Comparison of ENCODE assay signal across 1 cellular context in the genomic region with DNA sequence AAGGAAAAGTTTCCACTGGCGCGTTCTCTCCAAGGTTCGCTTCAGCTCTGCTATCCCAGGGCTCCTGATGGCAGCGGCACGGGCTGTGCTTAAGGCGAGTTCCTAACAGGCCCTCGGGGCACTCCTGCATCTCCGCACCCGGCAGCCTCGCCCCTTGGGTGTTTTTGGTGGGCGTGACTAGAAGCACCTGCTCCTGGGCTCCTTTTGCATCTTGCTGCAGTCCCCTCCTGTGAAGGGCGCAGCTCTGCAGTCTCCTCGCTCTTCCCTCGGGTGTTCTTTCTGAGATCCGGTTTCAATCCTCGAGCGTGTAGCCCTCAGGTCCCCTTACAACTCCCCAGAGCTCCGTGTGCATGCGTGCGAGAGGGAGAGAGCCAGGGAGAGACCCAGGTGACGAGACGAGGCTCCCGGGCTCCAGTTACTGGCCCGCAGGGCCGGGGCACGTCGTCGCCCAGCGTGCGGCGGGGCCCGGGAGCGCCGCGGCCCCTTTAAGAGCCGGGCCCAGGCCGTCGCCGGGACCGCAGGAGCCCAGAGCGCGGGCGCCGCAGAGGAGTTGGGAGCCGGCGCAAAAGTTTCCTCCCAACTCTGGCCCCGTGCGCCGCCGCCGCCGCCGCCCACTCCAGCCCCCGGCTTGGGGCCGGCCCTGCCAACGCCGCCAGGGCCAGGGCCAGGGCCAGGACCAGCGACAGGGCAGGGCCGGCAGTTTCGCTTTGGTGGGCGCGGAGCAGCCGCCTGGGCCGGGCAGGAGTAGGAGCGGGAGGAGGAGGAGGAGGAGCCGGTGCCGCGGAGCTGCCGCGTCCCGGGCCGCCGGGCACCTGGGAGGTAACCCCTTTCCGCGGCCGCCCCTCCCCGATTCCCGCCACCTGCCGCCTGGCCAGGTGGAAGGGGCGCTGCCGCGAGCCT.
A peak's percentile ranks its signal among the peaks of the same experiment; 100 is the strongest.
TF ChIP-seq lines count a peak whose summit lies in the region.

A gene with protein sequence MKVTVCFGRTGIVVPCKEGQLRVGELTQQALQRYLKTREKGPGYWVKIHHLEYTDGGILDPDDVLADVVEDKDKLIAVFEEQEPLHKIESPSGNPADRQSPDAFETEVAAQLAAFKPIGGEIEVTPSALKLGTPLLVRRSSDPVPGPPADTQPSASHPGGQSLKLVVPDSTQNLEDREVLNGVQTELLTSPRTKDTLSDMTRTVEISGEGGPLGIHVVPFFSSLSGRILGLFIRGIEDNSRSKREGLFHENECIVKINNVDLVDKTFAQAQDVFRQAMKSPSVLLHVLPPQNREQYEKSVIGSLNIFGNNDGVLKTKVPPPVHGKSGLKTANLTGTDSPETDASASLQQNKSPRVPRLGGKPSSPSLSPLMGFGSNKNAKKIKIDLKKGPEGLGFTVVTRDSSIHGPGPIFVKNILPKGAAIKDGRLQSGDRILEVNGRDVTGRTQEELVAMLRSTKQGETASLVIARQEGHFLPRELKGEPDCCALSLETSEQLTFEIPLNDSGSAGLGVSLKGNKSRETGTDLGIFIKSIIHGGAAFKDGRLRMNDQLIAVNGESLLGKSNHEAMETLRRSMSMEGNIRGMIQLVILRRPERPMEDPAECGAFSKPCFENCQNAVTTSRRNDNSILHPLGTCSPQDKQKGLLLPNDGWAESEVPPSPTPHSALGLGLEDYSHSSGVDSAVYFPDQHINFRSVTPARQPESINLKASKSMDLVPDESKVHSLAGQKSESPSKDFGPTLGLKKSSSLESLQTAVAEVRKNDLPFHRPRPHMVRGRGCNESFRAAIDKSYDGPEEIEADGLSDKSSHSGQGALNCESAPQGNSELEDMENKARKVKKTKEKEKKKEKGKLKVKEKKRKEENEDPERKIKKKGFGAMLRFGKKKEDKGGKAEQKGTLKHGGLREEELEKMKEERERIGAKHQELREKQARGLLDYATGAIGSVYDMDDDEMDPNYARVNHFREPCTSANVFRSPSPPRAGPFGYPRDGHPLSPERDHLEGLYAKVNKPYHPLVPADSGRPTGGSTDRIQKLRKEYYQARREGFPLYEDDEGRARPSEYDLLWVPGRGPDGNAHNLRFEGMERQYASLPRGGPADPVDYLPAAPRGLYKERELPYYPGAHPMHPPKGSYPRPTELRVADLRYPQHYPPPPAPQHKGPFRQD (N-terminal part only) (plus strand): TSS at position 515 of the 900 bp plus-strand sequence. CDS start 525 bp downstream, outside the sequence.

TF ChIP-seq in HepG2, 621 proteins besides CTCF, POLR2A, EP300 and RAD21 (continued from another document and continues in another):
- TF ChIP-seq ZMYM3 (CRISPR knock-in tag; IDR thresholded peaks at IDR 0.05), result 0 out of 2 replicates have a peak, but pooled peaks have one; percentile 14
- TF ChIP-seq ZNF430 (CRISPR knock-in tag; IDR thresholded peaks at IDR 0.05), result peak; percentile 46; the same call in 1 of the 2 replicates
- 0 out of 2 replicates have a peak, but pooled peaks have one; percentile 43 for TF ChIP-seq ZNF879 (CRISPR knock-in tag; IDR thresholded peaks at IDR 0.05)
- TF ChIP-seq, protein P1, sequence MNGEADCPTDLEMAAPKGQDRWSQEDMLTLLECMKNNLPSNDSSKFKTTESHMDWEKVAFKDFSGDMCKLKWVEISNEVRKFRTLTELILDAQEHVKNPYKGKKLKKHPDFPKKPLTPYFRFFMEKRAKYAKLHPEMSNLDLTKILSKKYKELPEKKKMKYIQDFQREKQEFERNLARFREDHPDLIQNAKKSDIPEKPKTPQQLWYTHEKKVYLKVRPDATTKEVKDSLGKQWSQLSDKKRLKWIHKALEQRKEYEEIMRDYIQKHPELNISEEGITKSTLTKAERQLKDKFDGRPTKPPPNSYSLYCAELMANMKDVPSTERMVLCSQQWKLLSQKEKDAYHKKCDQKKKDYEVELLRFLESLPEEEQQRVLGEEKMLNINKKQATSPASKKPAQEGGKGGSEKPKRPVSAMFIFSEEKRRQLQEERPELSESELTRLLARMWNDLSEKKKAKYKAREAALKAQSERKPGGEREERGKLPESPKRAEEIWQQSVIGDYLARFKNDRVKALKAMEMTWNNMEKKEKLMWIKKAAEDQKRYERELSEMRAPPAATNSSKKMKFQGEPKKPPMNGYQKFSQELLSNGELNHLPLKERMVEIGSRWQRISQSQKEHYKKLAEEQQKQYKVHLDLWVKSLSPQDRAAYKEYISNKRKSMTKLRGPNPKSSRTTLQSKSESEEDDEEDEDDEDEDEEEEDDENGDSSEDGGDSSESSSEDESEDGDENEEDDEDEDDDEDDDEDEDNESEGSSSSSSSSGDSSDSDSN (CRISPR knock-in tag; IDR thresholded peaks at IDR 0.05), result peak; percentile 98
- TF ChIP-seq ZNF556 (CRISPR knock-in tag; IDR thresholded peaks at IDR 0.05; ENCODE audit: borderline replicate concordance), result peak; percentile 3; the same call in 1 of the 2 replicates
- TF ChIP-seq LCORL (IDR thresholded peaks at IDR 0.05), result no peak
- TF ChIP-seq LCORL (CRISPR knock-in tag; IDR thresholded peaks at IDR 0.05), result peak; percentile 46; the same call in 1 of the 2 replicates
- TF ChIP-seq ZNF160 (CRISPR knock-in tag; IDR thresholded peaks at IDR 0.05), result 0 out of 2 replicates have a peak, but pooled peaks have one; percentile 6
- peak; percentile 38; the same call in 1 of the 2 replicates for TF ChIP-seq ZIK1 (CRISPR knock-in tag; IDR thresholded peaks at IDR 0.05; ENCODE audit: borderline replicate concordance, low read depth)
- TF ChIP-seq GATA4 (IDR thresholded peaks at IDR 0.05; ENCODE audit: borderline replicate concordance, low read depth), result no peak
- 0 out of 2 replicates have a peak, but pooled peaks have one; percentile 43 for TF ChIP-seq ZNF788 (CRISPR knock-in tag; IDR thresholded peaks at IDR 0.05; ENCODE audit: borderline replicate concordance)
- TF ChIP-seq DNMT1 (CRISPR knock-in tag; IDR thresholded peaks at IDR 0.05), result no peak
- TF ChIP-seq RNF2 (conservative IDR thresholded peaks at IDR 0.05; ENCODE audit: low read depth), result no peak
- no peak for TF ChIP-seq ZNF782 (CRISPR knock-in tag; IDR thresholded peaks at IDR 0.05; ENCODE audit: borderline replicate concordance)
- TF ChIP-seq, protein P2, sequence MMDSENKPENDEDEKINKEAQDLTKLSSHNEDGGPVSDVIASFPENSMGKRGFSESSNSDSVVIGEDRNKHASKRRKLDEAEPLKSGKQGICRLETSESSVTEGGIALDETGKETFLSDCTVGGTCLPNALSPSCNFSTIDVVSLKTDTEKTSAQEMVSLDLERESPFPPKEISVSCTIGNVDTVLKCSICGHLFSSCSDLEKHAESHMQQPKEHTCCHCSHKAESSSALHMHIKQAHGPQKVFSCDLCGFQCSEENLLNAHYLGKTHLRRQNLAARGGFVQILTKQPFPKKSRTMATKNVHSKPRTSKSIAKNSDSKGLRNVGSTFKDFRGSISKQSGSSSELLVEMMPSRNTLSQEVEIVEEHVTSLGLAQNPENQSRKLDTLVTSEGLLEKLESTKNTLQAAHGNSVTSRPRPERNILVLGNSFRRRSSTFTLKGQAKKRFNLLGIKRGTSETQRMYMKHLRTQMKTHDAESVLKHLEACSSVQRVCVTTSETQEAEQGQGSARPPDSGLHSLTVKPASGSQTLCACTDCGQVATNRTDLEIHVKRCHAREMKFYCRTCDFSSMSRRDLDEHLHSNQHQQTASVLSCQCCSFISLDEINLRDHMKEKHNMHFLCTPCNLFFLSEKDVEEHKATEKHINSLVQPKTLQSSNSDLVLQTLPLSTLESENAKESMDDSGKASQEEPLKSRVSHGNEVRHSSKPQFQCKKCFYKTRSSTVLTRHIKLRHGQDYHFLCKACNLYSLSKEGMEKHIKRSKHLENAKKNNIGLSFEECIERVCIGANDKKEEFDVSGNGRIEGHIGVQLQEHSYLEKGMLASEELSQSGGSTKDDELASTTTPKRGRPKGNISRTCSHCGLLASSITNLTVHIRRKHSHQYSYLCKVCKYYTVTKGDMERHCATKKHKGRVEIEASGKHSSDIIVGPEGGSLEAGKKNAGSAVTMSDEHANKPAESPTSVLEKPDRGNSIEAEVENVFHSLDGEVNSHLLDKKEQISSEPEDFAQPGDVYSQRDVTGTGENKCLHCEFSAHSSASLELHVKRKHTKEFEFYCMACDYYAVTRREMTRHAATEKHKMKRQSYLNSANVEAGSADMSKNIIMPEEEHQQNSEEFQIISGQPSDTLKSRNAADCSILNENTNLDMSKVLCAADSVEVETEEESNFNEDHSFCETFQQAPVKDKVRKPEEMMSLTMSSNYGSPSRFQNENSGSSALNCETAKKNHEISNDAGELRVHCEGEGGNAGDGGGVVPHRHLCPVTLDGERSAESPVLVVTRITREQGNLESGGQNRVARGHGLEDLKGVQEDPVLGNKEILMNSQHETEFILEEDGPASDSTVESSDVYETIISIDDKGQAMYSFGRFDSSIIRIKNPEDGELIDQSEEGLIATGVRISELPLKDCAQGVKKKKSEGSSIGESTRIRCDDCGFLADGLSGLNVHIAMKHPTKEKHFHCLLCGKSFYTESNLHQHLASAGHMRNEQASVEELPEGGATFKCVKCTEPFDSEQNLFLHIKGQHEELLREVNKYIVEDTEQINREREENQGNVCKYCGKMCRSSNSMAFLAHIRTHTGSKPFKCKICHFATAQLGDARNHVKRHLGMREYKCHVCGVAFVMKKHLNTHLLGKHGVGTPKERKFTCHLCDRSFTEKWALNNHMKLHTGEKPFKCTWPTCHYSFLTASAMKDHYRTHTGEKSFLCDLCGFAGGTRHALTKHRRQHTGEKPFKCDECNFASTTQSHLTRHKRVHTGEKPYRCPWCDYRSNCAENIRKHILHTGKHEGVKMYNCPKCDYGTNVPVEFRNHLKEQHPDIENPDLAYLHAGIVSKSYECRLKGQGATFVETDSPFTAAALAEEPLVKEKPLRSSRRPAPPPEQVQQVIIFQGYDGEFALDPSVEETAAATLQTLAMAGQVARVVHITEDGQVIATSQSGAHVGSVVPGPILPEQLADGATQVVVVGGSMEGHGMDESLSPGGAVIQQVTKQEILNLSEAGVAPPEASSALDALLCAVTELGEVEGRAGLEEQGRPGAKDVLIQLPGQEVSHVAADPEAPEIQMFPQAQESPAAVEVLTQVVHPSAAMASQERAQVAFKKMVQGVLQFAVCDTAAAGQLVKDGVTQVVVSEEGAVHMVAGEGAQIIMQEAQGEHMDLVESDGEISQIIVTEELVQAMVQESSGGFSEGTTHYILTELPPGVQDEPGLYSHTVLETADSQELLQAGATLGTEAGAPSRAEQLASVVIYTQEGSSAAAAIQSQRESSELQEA (CRISPR knock-in tag; IDR thresholded peaks at IDR 0.05; ENCODE audit: not compliant biosample characterization), result peak; percentile 18
- TF ChIP-seq JUNB (CRISPR knock-in tag; IDR thresholded peaks at IDR 0.05; ENCODE audit: borderline replicate concordance), result no peak
- TF ChIP-seq NFYB (CRISPR knock-in tag; IDR thresholded peaks at IDR 0.05), result no peak
- peak; percentile 82; the same call in 1 of the 2 replicates for TF ChIP-seq ZNF891 (CRISPR knock-in tag; IDR thresholded peaks at IDR 0.05)
- TF ChIP-seq, protein P3, sequence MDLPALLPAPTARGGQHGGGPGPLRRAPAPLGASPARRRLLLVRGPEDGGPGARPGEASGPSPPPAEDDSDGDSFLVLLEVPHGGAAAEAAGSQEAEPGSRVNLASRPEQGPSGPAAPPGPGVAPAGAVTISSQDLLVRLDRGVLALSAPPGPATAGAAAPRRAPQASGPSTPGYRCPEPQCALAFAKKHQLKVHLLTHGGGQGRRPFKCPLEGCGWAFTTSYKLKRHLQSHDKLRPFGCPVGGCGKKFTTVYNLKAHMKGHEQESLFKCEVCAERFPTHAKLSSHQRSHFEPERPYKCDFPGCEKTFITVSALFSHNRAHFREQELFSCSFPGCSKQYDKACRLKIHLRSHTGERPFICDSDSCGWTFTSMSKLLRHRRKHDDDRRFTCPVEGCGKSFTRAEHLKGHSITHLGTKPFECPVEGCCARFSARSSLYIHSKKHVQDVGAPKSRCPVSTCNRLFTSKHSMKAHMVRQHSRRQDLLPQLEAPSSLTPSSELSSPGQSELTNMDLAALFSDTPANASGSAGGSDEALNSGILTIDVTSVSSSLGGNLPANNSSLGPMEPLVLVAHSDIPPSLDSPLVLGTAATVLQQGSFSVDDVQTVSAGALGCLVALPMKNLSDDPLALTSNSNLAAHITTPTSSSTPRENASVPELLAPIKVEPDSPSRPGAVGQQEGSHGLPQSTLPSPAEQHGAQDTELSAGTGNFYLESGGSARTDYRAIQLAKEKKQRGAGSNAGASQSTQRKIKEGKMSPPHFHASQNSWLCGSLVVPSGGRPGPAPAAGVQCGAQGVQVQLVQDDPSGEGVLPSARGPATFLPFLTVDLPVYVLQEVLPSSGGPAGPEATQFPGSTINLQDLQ (CRISPR knock-in tag; IDR thresholded peaks at IDR 0.05), result 0 out of 2 replicates have a peak, but pooled peaks have one; percentile 30
- TF ChIP-seq GATAD2A (CRISPR knock-in tag; IDR thresholded peaks at IDR 0.05), result no peak
- TF ChIP-seq TAF15 (IDR thresholded peaks at IDR 0.05; ENCODE audit: low read depth, low read length, poor library complexity, severe bottlenecking), result peak; percentile 41
- TF ChIP-seq MAFF (IDR thresholded peaks at IDR 0.05; ENCODE audit: low read depth, low read length), result no peak
- TF ChIP-seq, protein P4, sequence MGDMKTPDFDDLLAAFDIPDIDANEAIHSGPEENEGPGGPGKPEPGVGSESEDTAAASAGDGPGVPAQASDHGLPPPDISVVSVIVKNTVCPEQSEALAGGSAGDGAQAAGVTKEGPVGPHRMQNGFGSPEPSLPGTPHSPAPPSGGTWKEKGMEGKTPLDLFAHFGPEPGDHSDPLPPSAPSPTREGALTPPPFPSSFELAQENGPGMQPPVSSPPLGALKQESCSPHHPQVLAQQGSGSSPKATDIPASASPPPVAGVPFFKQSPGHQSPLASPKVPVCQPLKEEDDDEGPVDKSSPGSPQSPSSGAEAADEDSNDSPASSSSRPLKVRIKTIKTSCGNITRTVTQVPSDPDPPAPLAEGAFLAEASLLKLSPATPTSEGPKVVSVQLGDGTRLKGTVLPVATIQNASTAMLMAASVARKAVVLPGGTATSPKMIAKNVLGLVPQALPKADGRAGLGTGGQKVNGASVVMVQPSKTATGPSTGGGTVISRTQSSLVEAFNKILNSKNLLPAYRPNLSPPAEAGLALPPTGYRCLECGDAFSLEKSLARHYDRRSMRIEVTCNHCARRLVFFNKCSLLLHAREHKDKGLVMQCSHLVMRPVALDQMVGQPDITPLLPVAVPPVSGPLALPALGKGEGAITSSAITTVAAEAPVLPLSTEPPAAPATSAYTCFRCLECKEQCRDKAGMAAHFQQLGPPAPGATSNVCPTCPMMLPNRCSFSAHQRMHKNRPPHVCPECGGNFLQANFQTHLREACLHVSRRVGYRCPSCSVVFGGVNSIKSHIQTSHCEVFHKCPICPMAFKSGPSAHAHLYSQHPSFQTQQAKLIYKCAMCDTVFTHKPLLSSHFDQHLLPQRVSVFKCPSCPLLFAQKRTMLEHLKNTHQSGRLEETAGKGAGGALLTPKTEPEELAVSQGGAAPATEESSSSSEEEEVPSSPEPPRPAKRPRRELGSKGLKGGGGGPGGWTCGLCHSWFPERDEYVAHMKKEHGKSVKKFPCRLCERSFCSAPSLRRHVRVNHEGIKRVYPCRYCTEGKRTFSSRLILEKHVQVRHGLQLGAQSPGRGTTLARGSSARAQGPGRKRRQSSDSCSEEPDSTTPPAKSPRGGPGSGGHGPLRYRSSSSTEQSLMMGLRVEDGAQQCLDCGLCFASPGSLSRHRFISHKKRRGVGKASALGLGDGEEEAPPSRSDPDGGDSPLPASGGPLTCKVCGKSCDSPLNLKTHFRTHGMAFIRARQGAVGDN (CRISPR knock-in tag; IDR thresholded peaks at IDR 0.05), result peak; percentile 79; the same call in 1 of the 2 replicates
- peak; percentile 61; the same call in 1 of the 2 replicates for TF ChIP-seq ZNF552 (CRISPR knock-in tag; IDR thresholded peaks at IDR 0.05; ENCODE audit: borderline replicate concordance)
